In genomic region chr4:121823505-121824170, GRCh38 we compare ENCODE assay signal across 1 cellular context.
TF ChIP-seq lines count a peak whose summit lies in the region.

Gene CCNA2 (minus strand): TSS chr4:121823883. CDS start chr4:121823628, 255 bp downstream.

TF ChIP-seq in WTC11, 78 proteins besides CTCF, POLR2A, EP300 and RAD21 (continued from another document):
- 0 out of 2 replicates have a peak, but pooled peaks have one; percentile 57 for TF ChIP-seq MLX (CRISPR knock-in tag; IDR thresholded peaks at IDR 0.05)
- no peak for TF ChIP-seq HMGA2 (CRISPR knock-in tag; IDR thresholded peaks at IDR 0.05)
- TF ChIP-seq RELA (CRISPR knock-in tag; IDR thresholded peaks at IDR 0.05; ENCODE audit: borderline replicate concordance) = 0 out of 2 replicates have a peak, but pooled peaks have one; percentile 59
- peak; percentile 81; the same call in 1 of the 2 replicates for TF ChIP-seq ETV6 (CRISPR knock-in tag; IDR thresholded peaks at IDR 0.05)
- TF ChIP-seq ATF2 (CRISPR knock-in tag; IDR thresholded peaks at IDR 0.05; ENCODE audit: borderline replicate concordance, low read depth) = no peak
- no peak for TF ChIP-seq ZSCAN18 (CRISPR knock-in tag; IDR thresholded peaks at IDR 0.05)
- TF ChIP-seq ATF1 (CRISPR knock-in tag; IDR thresholded peaks at IDR 0.05) = peak; percentile 53; the same call in 1 of the 2 replicates
- TF ChIP-seq, protein P1, sequence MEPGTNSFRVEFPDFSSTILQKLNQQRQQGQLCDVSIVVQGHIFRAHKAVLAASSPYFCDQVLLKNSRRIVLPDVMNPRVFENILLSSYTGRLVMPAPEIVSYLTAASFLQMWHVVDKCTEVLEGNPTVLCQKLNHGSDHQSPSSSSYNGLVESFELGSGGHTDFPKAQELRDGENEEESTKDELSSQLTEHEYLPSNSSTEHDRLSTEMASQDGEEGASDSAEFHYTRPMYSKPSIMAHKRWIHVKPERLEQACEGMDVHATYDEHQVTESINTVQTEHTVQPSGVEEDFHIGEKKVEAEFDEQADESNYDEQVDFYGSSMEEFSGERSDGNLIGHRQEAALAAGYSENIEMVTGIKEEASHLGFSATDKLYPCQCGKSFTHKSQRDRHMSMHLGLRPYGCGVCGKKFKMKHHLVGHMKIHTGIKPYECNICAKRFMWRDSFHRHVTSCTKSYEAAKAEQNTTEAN (CRISPR knock-in tag; IDR thresholded peaks at IDR 0.05) = 0 out of 2 replicates have a peak, but pooled peaks have one; percentile 22
- TF ChIP-seq FOXP1 (CRISPR knock-in tag; IDR thresholded peaks at IDR 0.05; ENCODE audit: borderline replicate concordance) = peak; percentile 87
- TF ChIP-seq FOXJ3 (CRISPR knock-in tag; IDR thresholded peaks at IDR 0.05; ENCODE audit: borderline replicate concordance) = no peak
- TF ChIP-seq CDX4 (CRISPR knock-in tag; IDR thresholded peaks at IDR 0.05; ENCODE audit: borderline replicate concordance) = no peak
- TF ChIP-seq TEAD4 (CRISPR knock-in tag; IDR thresholded peaks at IDR 0.05) = no peak
- peak; percentile 97 for TF ChIP-seq CREM (CRISPR knock-in tag; IDR thresholded peaks at IDR 0.05)
- peak; percentile 76; the same call in 1 of the 2 replicates for TF ChIP-seq JUN (CRISPR knock-in tag; IDR thresholded peaks at IDR 0.05)
- TF ChIP-seq FOXK1 (CRISPR knock-in tag; IDR thresholded peaks at IDR 0.05) = peak; percentile 98
- TF ChIP-seq CREB1 (CRISPR knock-in tag; IDR thresholded peaks at IDR 0.05) = peak; percentile 89
- peak; percentile 75; the same call in 1 of the 2 replicates for TF ChIP-seq GABPB1 (CRISPR knock-in tag; IDR thresholded peaks at IDR 0.05)
- TF ChIP-seq, protein P2, sequence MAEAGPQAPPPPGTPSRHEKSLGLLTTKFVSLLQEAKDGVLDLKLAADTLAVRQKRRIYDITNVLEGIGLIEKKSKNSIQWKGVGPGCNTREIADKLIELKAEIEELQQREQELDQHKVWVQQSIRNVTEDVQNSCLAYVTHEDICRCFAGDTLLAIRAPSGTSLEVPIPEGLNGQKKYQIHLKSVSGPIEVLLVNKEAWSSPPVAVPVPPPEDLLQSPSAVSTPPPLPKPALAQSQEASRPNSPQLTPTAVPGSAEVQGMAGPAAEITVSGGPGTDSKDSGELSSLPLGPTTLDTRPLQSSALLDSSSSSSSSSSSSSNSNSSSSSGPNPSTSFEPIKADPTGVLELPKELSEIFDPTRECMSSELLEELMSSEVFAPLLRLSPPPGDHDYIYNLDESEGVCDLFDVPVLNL (CRISPR knock-in tag; IDR thresholded peaks at IDR 0.05; ENCODE audit: borderline replicate concordance, low read depth) = peak; percentile 98
- peak; percentile 74; the same call in 1 of the 2 replicates for TF ChIP-seq ZNF232 (CRISPR knock-in tag; IDR thresholded peaks at IDR 0.05)
- TF ChIP-seq ZNF416 (CRISPR knock-in tag; IDR thresholded peaks at IDR 0.05) = no peak
- TF ChIP-seq NFYB (CRISPR knock-in tag; conservative IDR thresholded peaks at IDR 0.05; ENCODE audit: low read depth) = peak; percentile 83
- TF ChIP-seq, protein P3, sequence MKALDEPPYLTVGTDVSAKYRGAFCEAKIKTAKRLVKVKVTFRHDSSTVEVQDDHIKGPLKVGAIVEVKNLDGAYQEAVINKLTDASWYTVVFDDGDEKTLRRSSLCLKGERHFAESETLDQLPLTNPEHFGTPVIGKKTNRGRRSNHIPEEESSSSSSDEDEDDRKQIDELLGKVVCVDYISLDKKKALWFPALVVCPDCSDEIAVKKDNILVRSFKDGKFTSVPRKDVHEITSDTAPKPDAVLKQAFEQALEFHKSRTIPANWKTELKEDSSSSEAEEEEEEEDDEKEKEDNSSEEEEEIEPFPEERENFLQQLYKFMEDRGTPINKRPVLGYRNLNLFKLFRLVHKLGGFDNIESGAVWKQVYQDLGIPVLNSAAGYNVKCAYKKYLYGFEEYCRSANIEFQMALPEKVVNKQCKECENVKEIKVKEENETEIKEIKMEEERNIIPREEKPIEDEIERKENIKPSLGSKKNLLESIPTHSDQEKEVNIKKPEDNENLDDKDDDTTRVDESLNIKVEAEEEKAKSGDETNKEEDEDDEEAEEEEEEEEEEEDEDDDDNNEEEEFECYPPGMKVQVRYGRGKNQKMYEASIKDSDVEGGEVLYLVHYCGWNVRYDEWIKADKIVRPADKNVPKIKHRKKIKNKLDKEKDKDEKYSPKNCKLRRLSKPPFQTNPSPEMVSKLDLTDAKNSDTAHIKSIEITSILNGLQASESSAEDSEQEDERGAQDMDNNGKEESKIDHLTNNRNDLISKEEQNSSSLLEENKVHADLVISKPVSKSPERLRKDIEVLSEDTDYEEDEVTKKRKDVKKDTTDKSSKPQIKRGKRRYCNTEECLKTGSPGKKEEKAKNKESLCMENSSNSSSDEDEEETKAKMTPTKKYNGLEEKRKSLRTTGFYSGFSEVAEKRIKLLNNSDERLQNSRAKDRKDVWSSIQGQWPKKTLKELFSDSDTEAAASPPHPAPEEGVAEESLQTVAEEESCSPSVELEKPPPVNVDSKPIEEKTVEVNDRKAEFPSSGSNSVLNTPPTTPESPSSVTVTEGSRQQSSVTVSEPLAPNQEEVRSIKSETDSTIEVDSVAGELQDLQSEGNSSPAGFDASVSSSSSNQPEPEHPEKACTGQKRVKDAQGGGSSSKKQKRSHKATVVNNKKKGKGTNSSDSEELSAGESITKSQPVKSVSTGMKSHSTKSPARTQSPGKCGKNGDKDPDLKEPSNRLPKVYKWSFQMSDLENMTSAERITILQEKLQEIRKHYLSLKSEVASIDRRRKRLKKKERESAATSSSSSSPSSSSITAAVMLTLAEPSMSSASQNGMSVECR (CRISPR knock-in tag; IDR thresholded peaks at IDR 0.05; ENCODE audit: borderline replicate concordance) = 0 out of 2 replicates have a peak, but pooled peaks have one; percentile 69
- no peak for TF ChIP-seq JAZF1 (CRISPR knock-in tag; IDR thresholded peaks at IDR 0.05)
- peak; percentile 99 for TF ChIP-seq MYBL2 (CRISPR knock-in tag; IDR thresholded peaks at IDR 0.05)
- TF ChIP-seq OVOL2 (CRISPR knock-in tag; IDR thresholded peaks at IDR 0.05; ENCODE audit: borderline replicate concordance) = no peak
- TF ChIP-seq ZBTB21 (CRISPR knock-in tag; IDR thresholded peaks at IDR 0.05; ENCODE audit: borderline replicate concordance) = 0 out of 2 replicates have a peak, but pooled peaks have one; percentile 57
- no peak for TF ChIP-seq ERG (CRISPR knock-in tag; IDR thresholded peaks at IDR 0.05)
- TF ChIP-seq CBFB (CRISPR knock-in tag; IDR thresholded peaks at IDR 0.05; ENCODE audit: low read depth) = no peak; the same call in 1 of the 2 replicates
- no peak for TF ChIP-seq SOX15 (CRISPR knock-in tag; IDR thresholded peaks at IDR 0.05)
- TF ChIP-seq, protein P4, sequence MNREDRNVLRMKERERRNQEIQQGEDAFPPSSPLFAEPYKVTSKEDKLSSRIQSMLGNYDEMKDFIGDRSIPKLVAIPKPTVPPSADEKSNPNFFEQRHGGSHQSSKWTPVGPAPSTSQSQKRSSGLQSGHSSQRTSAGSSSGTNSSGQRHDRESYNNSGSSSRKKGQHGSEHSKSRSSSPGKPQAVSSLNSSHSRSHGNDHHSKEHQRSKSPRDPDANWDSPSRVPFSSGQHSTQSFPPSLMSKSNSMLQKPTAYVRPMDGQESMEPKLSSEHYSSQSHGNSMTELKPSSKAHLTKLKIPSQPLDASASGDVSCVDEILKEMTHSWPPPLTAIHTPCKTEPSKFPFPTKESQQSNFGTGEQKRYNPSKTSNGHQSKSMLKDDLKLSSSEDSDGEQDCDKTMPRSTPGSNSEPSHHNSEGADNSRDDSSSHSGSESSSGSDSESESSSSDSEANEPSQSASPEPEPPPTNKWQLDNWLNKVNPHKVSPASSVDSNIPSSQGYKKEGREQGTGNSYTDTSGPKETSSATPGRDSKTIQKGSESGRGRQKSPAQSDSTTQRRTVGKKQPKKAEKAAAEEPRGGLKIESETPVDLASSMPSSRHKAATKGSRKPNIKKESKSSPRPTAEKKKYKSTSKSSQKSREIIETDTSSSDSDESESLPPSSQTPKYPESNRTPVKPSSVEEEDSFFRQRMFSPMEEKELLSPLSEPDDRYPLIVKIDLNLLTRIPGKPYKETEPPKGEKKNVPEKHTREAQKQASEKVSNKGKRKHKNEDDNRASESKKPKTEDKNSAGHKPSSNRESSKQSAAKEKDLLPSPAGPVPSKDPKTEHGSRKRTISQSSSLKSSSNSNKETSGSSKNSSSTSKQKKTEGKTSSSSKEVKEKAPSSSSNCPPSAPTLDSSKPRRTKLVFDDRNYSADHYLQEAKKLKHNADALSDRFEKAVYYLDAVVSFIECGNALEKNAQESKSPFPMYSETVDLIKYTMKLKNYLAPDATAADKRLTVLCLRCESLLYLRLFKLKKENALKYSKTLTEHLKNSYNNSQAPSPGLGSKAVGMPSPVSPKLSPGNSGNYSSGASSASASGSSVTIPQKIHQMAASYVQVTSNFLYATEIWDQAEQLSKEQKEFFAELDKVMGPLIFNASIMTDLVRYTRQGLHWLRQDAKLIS (CRISPR knock-in tag; IDR thresholded peaks at IDR 0.05; ENCODE audit: borderline replicate concordance) = no peak
- TF ChIP-seq USF2 (CRISPR knock-in tag; IDR thresholded peaks at IDR 0.05) = no peak
- 0 out of 2 replicates have a peak, but pooled peaks have one; percentile 49 for TF ChIP-seq ZNF671 (CRISPR knock-in tag; IDR thresholded peaks at IDR 0.05)
- TF ChIP-seq MAX (CRISPR knock-in tag; IDR thresholded peaks at IDR 0.05) = peak; percentile 83
- peak; percentile 83 for TF ChIP-seq SP1 (CRISPR knock-in tag; conservative IDR thresholded peaks at IDR 0.05)
- TF ChIP-seq, protein P5, sequence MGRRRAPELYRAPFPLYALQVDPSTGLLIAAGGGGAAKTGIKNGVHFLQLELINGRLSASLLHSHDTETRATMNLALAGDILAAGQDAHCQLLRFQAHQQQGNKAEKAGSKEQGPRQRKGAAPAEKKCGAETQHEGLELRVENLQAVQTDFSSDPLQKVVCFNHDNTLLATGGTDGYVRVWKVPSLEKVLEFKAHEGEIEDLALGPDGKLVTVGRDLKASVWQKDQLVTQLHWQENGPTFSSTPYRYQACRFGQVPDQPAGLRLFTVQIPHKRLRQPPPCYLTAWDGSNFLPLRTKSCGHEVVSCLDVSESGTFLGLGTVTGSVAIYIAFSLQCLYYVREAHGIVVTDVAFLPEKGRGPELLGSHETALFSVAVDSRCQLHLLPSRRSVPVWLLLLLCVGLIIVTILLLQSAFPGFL (CRISPR knock-in tag; IDR thresholded peaks at IDR 0.05; ENCODE audit: borderline replicate concordance) = no peak
- TF ChIP-seq, protein P6, sequence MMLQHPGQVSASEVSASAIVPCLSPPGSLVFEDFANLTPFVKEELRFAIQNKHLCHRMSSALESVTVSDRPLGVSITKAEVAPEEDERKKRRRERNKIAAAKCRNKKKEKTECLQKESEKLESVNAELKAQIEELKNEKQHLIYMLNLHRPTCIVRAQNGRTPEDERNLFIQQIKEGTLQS (CRISPR knock-in tag; conservative IDR thresholded peaks at IDR 0.05) = no peak
TF ChIP-seq in WTC11: peak in this region for 25.
